ENCODE assay signal across 33 cellular contexts in the genomic region with DNA sequence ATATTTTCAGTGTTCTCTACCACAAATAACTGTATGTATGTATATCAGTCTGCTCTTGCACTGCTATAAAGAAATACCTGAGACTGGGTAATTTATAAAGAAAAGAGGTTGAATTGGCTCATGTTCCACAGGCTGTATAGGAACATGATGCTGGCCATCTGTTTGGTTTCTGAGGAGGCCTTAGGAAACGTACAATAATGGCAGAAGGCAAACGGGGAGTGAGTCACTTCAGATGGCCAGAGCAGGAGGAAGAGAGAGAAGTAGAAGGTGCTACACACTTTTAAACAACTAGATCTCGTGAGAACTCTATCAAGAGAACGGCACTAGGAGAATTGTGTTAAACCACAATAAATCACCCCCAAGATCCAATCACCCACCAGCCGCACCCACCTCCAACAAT.
DNase-seq lines count a peak whose midpoint lies in the region; ATAC-seq and TF ChIP-seq lines count a peak whose summit lies in the region.
"Had no signal": no experiment of that assay in that cellular context is flagged by ENCODE, and none has a peak within 500 bp of the region (broad histone marks: within the 10 kb centered on the region; RNA-seq: fewer than 3 reads in every experiment).

No MANE protein-coding gene starts in this region.

- no peaks in the 10 kb centered on the region for H3K9me3 ChIP-seq in breast epithelium

- no peak for ATAC-seq in GM19452 (IDR thresholded peaks at IDR 0.05; ENCODE audit: unreplicated experiment)
- ATAC-seq: heart left ventricle; K562; naive thymus-derived CD4-positive, alpha-beta T cell; stimulated activated memory B cell treated with anti-CD40 and anti-IgM and Interleukin-4, amounts not matched to agents 10 μg/mL and 1 μg/mL and 100 μg/mL, for 72 hours; T-cell; WTC11 had no signal

- no peak overlapping the region for H3K27ac ChIP-seq in breast epithelium
- H3K27ac ChIP-seq: 22Rv1, cardiac muscle cell, epithelial cell of prostate, heart left ventricle had no signal

- TF ChIP-seq POLR2A in breast epithelium (IDR thresholded peaks at IDR 0.05), result no peak

- DNase-seq in DMS53 (lab: John Stamatoyannopoulos, UW), result peak; percentile 25
- no peak for DNase-seq in DMS53 treated with DMSO at 0.1 percent for 48 hours (lab: John Stamatoyannopoulos, UW; ENCODE audit: unreplicated experiment)
- DNase-seq in NCI-H524 (lab: John Stamatoyannopoulos, UW), result peak; percentile 66 to 84
- peak; percentile 41 for DNase-seq in fibroblast of mammary gland (ENCODE audit: low read depth)
- DNase-seq in dedifferentiated amniotic fluid mesenchymal stem cell (ENCODE audit: extremely low spot score), result no peak
- no peak for DNase-seq in NCI-H2196 (lab: John Stamatoyannopoulos, UW; ENCODE audit: unreplicated experiment)
- no peak for DNase-seq in breast epithelium (ENCODE audit: low spot score in 2 of 2)
- DNase-seq: activated CD4-positive, alpha-beta T cell treated with anti-CD3 and anti-CD28 coated beads, Interleukin-2, amount 10 ng/mL, durations not matched to agents 24 days and 14 days; activated effector memory CD4-positive, alpha-beta T cell treated with anti-CD3 and anti-CD28 coated beads, Interleukin-2, amount 50 U/mL, for 16 hours; activated T-cell treated with anti-CD3 and anti-CD28 coated beads, Interleukin-2, amount 50 U/mL, for 1 hour; aorta; C1 segment of cervical spinal cord; COR-L47; DMS79 treated with DMSO at 0.1 percent for 48 hours; effector CD8-positive, alpha-beta T cell; heart left ventricle; kidney; midbrain; naive thymus-derived CD4-positive, alpha-beta T cell; NCI-H1105; NCI-H2029; NCI-H226; nucleus accumbens; substantia nigra; T-cell; trophoblast cell had no signal

- no peaks in the 10 kb centered on the region for H3K4me1 ChIP-seq in breast epithelium

- H3K4me3 ChIP-seq in fibroblast of mammary gland (ENCODE audit: control insufficient read depth, low read depth, low read length) (no peak overlapping the region), breast epithelium (no peak overlapping the region)
- H3K4me3 ChIP-seq: cardiac muscle cell, heart left ventricle, K562 had no signal

- no peaks in the 10 kb centered on the region for H3K36me3 ChIP-seq in breast epithelium
- H3K36me3 ChIP-seq: cardiac muscle cell, heart left ventricle had no signal

- TF ChIP-seq CTCF in fibroblast of mammary gland (conservative IDR thresholded peaks at IDR 0.05; ENCODE audit: control insufficient read depth, insufficient read depth, low read depth, low read length) (no peak), breast epithelium (IDR thresholded peaks at IDR 0.05) (no peak)

- no peaks in the 10 kb centered on the region for H3K27me3 ChIP-seq in breast epithelium
- H3K27me3 ChIP-seq: cardiac muscle cell, heart left ventricle had no signal

- intact Hi-C loops in breast epithelium (cut with DNase I; ENCODE audit: low total_unique reads), result no loop called here

Comparison
In these comparisons a context has a peak if more than half of its experiments do, and no peak if none do; other contexts are left out.
1. DNase-seq: peak in DMS53 (single experiment), NCI-H524 (2 of 2) and fibroblast of mammary gland (single experiment); none in DMS53 treated with DMSO at 0.1 percent for 48 hours (single experiment), dedifferentiated amniotic fluid mesenchymal stem cell (single experiment), NCI-H2196 (single experiment) and breast epithelium (0 of 2).